ENCODE assay signal across 8 cellular contexts in genomic region chr7:88789480-88790064, GRCh38. TPM values are rescaled to one million over a fixed set of nuclear protein-coding genes. Genes with fewer than 3 reads are reported as not detected.
A peak's percentile ranks its signal among the peaks of the same experiment; 100 is the strongest.
DNase-seq lines count a peak whose midpoint lies in the region; TF ChIP-seq lines count a peak whose summit lies in the region.

No MANE protein-coding gene starts in this region.

- no peak for TF ChIP-seq CTCF in GM13976 (IDR thresholded peaks at IDR 0.05; ENCODE audit: borderline replicate concordance, control extremely low read depth, extremely low read depth, insufficient read depth, missing control alignments)

- DNase-seq in NCI-H1092 treated with DMSO at 0.1 percent for 48 hours (lab: John Stamatoyannopoulos, UW) (peak; percentile 38), NCI-H1092 (lab: John Stamatoyannopoulos, UW) (no peak), HT1080 (ENCODE audit: low read depth) (peak; percentile 10), astrocyte of the hippocampus (ENCODE audit: low read depth, low spot score) (peak; percentile 29), midbrain (lab: John Stamatoyannopoulos, UW) (peak; percentile 7), GM13976 (ENCODE audit: low spot score) (no peak)
- DNase-seq in activated CD4-positive, alpha-beta T cell treated with anti-CD3 and anti-CD28 coated beads for 1 hour, result no peak
- no peak for DNase-seq in activated CD8-positive, alpha-beta memory T cell treated with anti-CD3 and anti-CD28 coated beads for 24 hours

- in situ Hi-C loops in GM13976 (cut with MboI; ENCODE audit: low sequenced_read_pairs, unreplicated experiment), result no loop called here

RNA-seq across cellular contexts. Expression of gene TEX47, which starts 6.0 kb away (rescaled TPM):
- total RNA-seq in HT1080 (2014; rRNA removed; shearing (Covaris generic)), result not detected in 2 replicates
- polyA plus RNA-seq in HT1080 (2015; cell fraction: cytosol; rRNA removed), result not detected in 2 replicates
- polyA plus RNA-seq in HT1080 (2015; cell fraction: nucleus; rRNA removed), result not detected in 2 replicates

RNA-seq across cellular contexts. Expression of gene ZNF804B, which starts 30.1 kb away (rescaled TPM):
- total RNA-seq in HT1080 (2014; rRNA removed; shearing (Covaris generic)), result not detected in 2 replicates
- not detected in 2 replicates for polyA plus RNA-seq in HT1080 (2015; cell fraction: cytosol; rRNA removed)
- not detected in 2 replicates for polyA plus RNA-seq in HT1080 (2015; cell fraction: nucleus; rRNA removed)

Comparison
In these comparisons a context has a peak if more than half of its experiments do, and no peak if none do; other contexts are left out.
1. DNase-seq: peak in NCI-H1092 treated with DMSO at 0.1 percent for 48 hours (single experiment), HT1080 (single experiment), astrocyte of the hippocampus (single experiment) and midbrain (single experiment); none in NCI-H1092 (single experiment), GM13976 (single experiment), activated CD4-positive, alpha-beta T cell treated with anti-CD3 and anti-CD28 coated beads for 1 hour (single experiment) and activated CD8-positive, alpha-beta memory T cell treated with anti-CD3 and anti-CD28 coated beads for 24 hours (single experiment).